Comparison of ENCODE assay signal across 9 cellular contexts in the genomic region with DNA sequence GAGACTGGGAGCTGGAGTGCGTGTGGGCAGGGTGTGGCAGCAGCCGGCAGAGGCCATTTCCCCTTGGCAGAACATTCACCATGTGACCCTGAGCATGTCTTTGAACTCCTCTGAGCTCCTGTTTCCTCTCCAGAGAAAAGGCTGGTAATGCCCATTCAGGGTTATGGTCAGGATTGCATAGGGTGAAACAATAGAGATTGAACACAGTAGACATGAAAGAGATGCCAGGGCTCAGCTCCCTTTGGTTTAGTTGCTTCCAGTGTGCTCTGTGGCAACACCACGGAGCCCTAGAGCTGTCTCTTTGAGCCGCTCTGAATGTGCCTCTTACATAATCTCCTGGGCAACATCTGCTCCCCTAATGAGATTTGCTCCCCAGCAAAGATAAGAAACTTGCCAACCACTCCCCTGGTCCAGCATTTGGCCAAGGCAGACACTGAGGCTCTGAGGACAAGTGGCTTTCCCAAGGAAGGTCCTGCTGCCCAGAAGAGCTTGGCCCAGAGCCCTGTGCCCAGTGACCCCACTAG. TPM values are rescaled to one million over a fixed set of nuclear protein-coding genes. Genes with fewer than 3 reads are reported as not detected.
DNase-seq lines count a peak whose midpoint lies in the region; ATAC-seq and TF ChIP-seq lines count a peak whose summit lies in the region.
"Had no signal": no experiment of that assay in that cellular context is flagged by ENCODE, and none has a peak within 500 bp of the region (broad histone marks: within the 10 kb centered on the region; RNA-seq: fewer than 3 reads in every experiment).

No MANE protein-coding gene starts in this region.

- H3K27me3 ChIP-seq in heart right ventricle (no peaks in the 10 kb centered on the region), tibial artery (peaks cover 0 to 17% of the 10 kb centered on the region in 2 donors)

- ATAC-seq in heart right ventricle, result peak in 7 of 8 donors; percentile 21 to 62 (median 48)
- ATAC-seq: Panc1 had no signal

- H3K27ac ChIP-seq in heart right ventricle (peak overlapping the region in 9 of 10 donors; percentile 20 to 97 (median 87)), tibial artery (no peak overlapping the region)

- peak overlapping the region in 3 of 10 donors; percentile 3 to 73 (median 62) for H3K4me3 ChIP-seq in heart right ventricle
- H3K4me3 ChIP-seq in tibial artery, result no peak overlapping the region

- H3K4me1 ChIP-seq in heart right ventricle (peaks cover 10 to 43% (median 34%) of the 10 kb centered on the region in 9 donors), tibial artery (peaks cover 0 to 7% (median 0%) of the 10 kb centered on the region in 4 donors)

- peaks cover 0 to 15% (median 8%) of the 10 kb centered on the region in 11 donors for H3K9me3 ChIP-seq in heart right ventricle
- H3K9me3 ChIP-seq in tibial artery, result peaks cover 0 to 11% (median 10%) of the 10 kb centered on the region in 3 donors

- peak; percentile 29 for DNase-seq in DMS79 treated with DMSO at 0.1 percent for 48 hours (lab: John Stamatoyannopoulos, UW)
- no peak for DNase-seq in DMS79 (lab: John Stamatoyannopoulos, UW)
- DNase-seq in heart right ventricle, result no peak
- DNase-seq in tibial artery, result peak; percentile 35 to 39
- no peak for DNase-seq in foreskin melanocyte
- no peak for DNase-seq in stimulated activated CD4-positive, alpha-beta T cell treated with anti-CD3 and anti-CD28 coated beads, Interleukin-15, amount 100 ng/mL, for 24 hours
- DNase-seq: activated CD8-positive, alpha-beta memory T cell treated with anti-CD3 and anti-CD28 coated beads for 24 hours; NCI-H1048 had no signal

- peaks cover 0 to 14% (median 0%) of the 10 kb centered on the region in 9 donors for H3K36me3 ChIP-seq in heart right ventricle
- no peaks in the 10 kb centered on the region for H3K36me3 ChIP-seq in tibial artery

- 24% methylated on average over 4 of the region's 4 CpGs for WGBS in heart right ventricle, 2 donors

- TF ChIP-seq CTCF in heart right ventricle (IDR thresholded peaks at IDR 0.05) (no peak), tibial artery (IDR thresholded peaks at IDR 0.05) (no peak)

- intact Hi-C loops in heart right ventricle (cut with DNase I), result no loop called here
- intact Hi-C loops in tibial artery (cut with DNase I; ENCODE audit: low total_unique reads), result no loop called here

RNA-seq across cellular contexts. Expression of a gene that starts 4.6 kb away (rescaled TPM):
- total RNA-seq in heart right ventricle, result 100 to 1,000 TPM in 8 of 10 donors, 10 to 100 TPM in 2; 76.5 to 473 (median 148) TPM
- polyA plus RNA-seq in heart right ventricle, result 100 to 1,000 TPM; 719 to 721 TPM

RNA-seq across cellular contexts. Expression of a gene that starts 14.3 kb away (rescaled TPM):
- 10 to 100 TPM; 41.5 to 92.9 (median 63.2) TPM for total RNA-seq in heart right ventricle
- 100 to 1,000 TPM in 1 of 2 donors, 10 to 100 TPM in 1; 83.3 to 122 TPM for polyA plus RNA-seq in heart right ventricle

RNA-seq across cellular contexts. Expression of a gene that starts 34.0 kb away (rescaled TPM):
- 10 to 100 TPM in 9 of 10 donors, 1 to 10 TPM in 1; 7.7 to 23.9 (median 16.2) TPM for total RNA-seq in heart right ventricle
- polyA plus RNA-seq in heart right ventricle, result 10 to 100 TPM; 28.8 to 47.4 TPM

RNA-seq across cellular contexts. Expression of a gene that starts 34.1 kb away (rescaled TPM):
- total RNA-seq in heart right ventricle, result 100 to 1,000 TPM; 190 to 269 (median 240) TPM
- 100 to 1,000 TPM in 1 of 2 donors, 10 to 100 TPM in 1; 94.1 to 160 TPM for polyA plus RNA-seq in heart right ventricle

RNA-seq across cellular contexts. Expression of a gene that starts 59.0 kb away (rescaled TPM):
- under 1 TPM in 5 of 10 donors, not detected in 5; 0.13 to 0.46 (median 0.31) TPM for total RNA-seq in heart right ventricle
- polyA plus RNA-seq in heart right ventricle, result under 1 TPM; 0.22 to 0.94 TPM

Comparison
In these comparisons a context has a peak if more than half of its experiments do, and no peak if none do; other contexts are left out.
1. DNase-seq: peak in DMS79 treated with DMSO at 0.1 percent for 48 hours (single experiment) and tibial artery (2 of 2); none in DMS79 (single experiment), heart right ventricle (0 of 2), foreskin melanocyte (single experiment) and stimulated activated CD4-positive, alpha-beta T cell treated with anti-CD3 and anti-CD28 coated beads, Interleukin-15, amount 100 ng/mL, for 24 hours (single experiment).
2. H3K27ac ChIP-seq: peak in heart right ventricle (9 of 10); none in tibial artery (0 of 2).